ENCODE assay signal across 20 cellular contexts in genomic region chr20:19510626-19511025, GRCh38.
DNase-seq lines count a peak whose midpoint lies in the region; ATAC-seq and TF ChIP-seq lines count a peak whose summit lies in the region.
"Had no signal": no experiment of that assay in that cellular context is flagged by ENCODE, and none has a peak within 500 bp of the region (broad histone marks: within the 10 kb centered on the region; RNA-seq: fewer than 3 reads in every experiment).

No MANE protein-coding gene starts in this region.

- no peaks in the 10 kb centered on the region for H3K36me3 ChIP-seq in neuronal stem cell (replicated peaks in 1 of 2; ENCODE audit: control insufficient read depth in 2 of 2, insufficient read depth in 2 of 2, low read length in 2 of 2)
- H3K36me3 ChIP-seq: BE2C; BLaER1 treated with 17β-estradiol and CSF1 and Interleukin-3, amounts not matched to agents 10 nM and 100 nM had no signal

- no peak overlapping the region for H2AFZ ChIP-seq in neuronal stem cell (ENCODE audit: low read length)
- H2AFZ ChIP-seq: GM23248 had no signal

- H3K9ac ChIP-seq in neuronal stem cell (ENCODE audit: low read depth, low read length, poor library complexity) = no peak overlapping the region
- H3K9ac ChIP-seq: BLaER1 treated with 17β-estradiol and CSF1 and Interleukin-3, amounts not matched to agents 10 nM and 100 nM; GM23248 had no signal

- no peak for TF ChIP-seq POLR2A in erythroblast (IDR thresholded peaks at IDR 0.05; ENCODE audit: low read length)

- no peak overlapping the region for H3K4ac ChIP-seq in neuronal stem cell (ENCODE audit: low read length)

- no peaks in the 10 kb centered on the region for H3K9me3 Mint-ChIP-seq in activated naive CD8-positive, alpha-beta T cell treated with anti-CD3 and anti-CD28 coated beads, Interleukin-2, amount 50 U/mL, for 24 hours
- H3K9me3 Mint-ChIP-seq: CD4-positive, alpha-beta T cell had no signal

- intact Hi-C loops in sciatic nerve (cut with DNase I) = no loop called here

- H3K4me2 ChIP-seq in neuronal stem cell (ENCODE audit: insufficient read depth, low read length, poor library complexity, severe bottlenecking) = no peak overlapping the region
- H3K4me2 ChIP-seq: A549; BLaER1 treated with 17β-estradiol and CSF1 and Interleukin-3, amounts not matched to agents 10 nM and 100 nM had no signal

- H2BK12ac ChIP-seq in neuronal stem cell (ENCODE audit: low read length) = no peak overlapping the region

- peak overlapping the region; percentile 5 for H2BK15ac ChIP-seq in neuronal stem cell (ENCODE audit: low read length)

- DNase-seq in HUDEP-2 (lab: John Stamatoyannopoulos, UW; ENCODE audit: unreplicated experiment in 76 of 76) = peak in 45 of 76 experiments; percentile 1 to 71 (median 24)
- peak; percentile 85 to 95 for DNase-seq in erythroblast (lab: John Stamatoyannopoulos, UW)
- DNase-seq in neuronal stem cell (ENCODE audit: low spot score) = no peak
- no peak for DNase-seq in activated naive CD8-positive, alpha-beta T cell treated with anti-CD3 and anti-CD28 coated beads, Interleukin-2, amount 50 U/mL, for 24 hours
- no peak for DNase-seq in sciatic nerve (ENCODE audit: low spot score)
- DNase-seq: 8988T; ACHN; AML-193; BE2C; Caco-2; CD4-positive, alpha-beta T cell; DMS153; DND-41; GM23248; H7; HCEC 1CT had no signal

- ATAC-seq in activated naive CD8-positive, alpha-beta T cell treated with anti-CD3 and anti-CD28 coated beads, Interleukin-2, amount 50 U/mL, for 24 hours = no peak
- no peak for ATAC-seq in sciatic nerve
- ATAC-seq in HG03135 (IDR thresholded peaks at IDR 0.05; ENCODE audit: unreplicated experiment) = no peak
- ATAC-seq: A549 had no signal

- WGBS in neuronal stem cell (ENCODE audit: extremely low coverage in 2 of 2, insufficient read length in 2 of 2, insufficient replicate concordance in 1 of 2), 2 donors = no CpG with 5 or more reads among the region's 2 CpGs

- no peaks in the 10 kb centered on the region for H3K27me3 Mint-ChIP-seq in activated naive CD8-positive, alpha-beta T cell treated with anti-CD3 and anti-CD28 coated beads, Interleukin-2, amount 50 U/mL, for 24 hours
- H3K27me3 Mint-ChIP-seq: CD4-positive, alpha-beta T cell had no signal

- H2BK120ac ChIP-seq in neuronal stem cell (ENCODE audit: low read depth, low read length) = no peak overlapping the region

- no peak overlapping the region for H4K91ac ChIP-seq in neuronal stem cell (ENCODE audit: low read depth, low read length, poor library complexity)

- peaks cover 0 to 3% of the 10 kb centered on the region in 2 donors for H3K9me3 ChIP-seq in neuronal stem cell (replicated peaks in 1 of 2; ENCODE audit: control insufficient read depth in 2 of 2, insufficient read depth in 1 of 2, low read depth in 1 of 2, low read length in 2 of 2)
- H3K9me3 ChIP-seq: A549; BE2C; BLaER1 treated with 17β-estradiol and CSF1 and Interleukin-3, amounts not matched to agents 10 nM and 100 nM; Caco-2 had no signal

- H3K4me3 ChIP-seq in neuronal stem cell (ENCODE audit: low read length in 2 of 2) = no peak overlapping the region
- H3K4me3 ChIP-seq: A549; BLaER1 treated with 17β-estradiol and CSF1 and Interleukin-3, amounts not matched to agents 10 nM and 100 nM; GM23248 had no signal

- H3K27ac ChIP-seq in neuronal stem cell (replicated peaks; ENCODE audit: low read length) = no peak overlapping the region
- H3K27ac ChIP-seq: A549; BLaER1 treated with 17β-estradiol and CSF1 and Interleukin-3, amounts not matched to agents 10 nM and 100 nM; GM23248 had no signal

- no peaks in the 10 kb centered on the region for H3K27me3 ChIP-seq in neuronal stem cell (ENCODE audit: control insufficient read depth in 3 of 3, insufficient read depth in 3 of 3, low read depth in 1 of 3, low read length in 3 of 3)
- H3K27me3 ChIP-seq: BE2C; BLaER1 treated with 17β-estradiol and CSF1 and Interleukin-3, amounts not matched to agents 10 nM and 100 nM had no signal

- no peak overlapping the region for H3K14ac ChIP-seq in neuronal stem cell (ENCODE audit: low read length)

- no peak overlapping the region for H3K23ac ChIP-seq in neuronal stem cell (ENCODE audit: low read depth, low read length, poor library complexity)

- H3K79me1 ChIP-seq in neuronal stem cell (ENCODE audit: low read depth, low read length) = no peaks in the 10 kb centered on the region

- H3K4me1 Mint-ChIP-seq in activated naive CD8-positive, alpha-beta T cell treated with anti-CD3 and anti-CD28 coated beads, Interleukin-2, amount 50 U/mL, for 24 hours = no peaks in the 10 kb centered on the region
- H3K4me1 Mint-ChIP-seq: CD14-positive monocyte had no signal

- H4K8ac ChIP-seq in neuronal stem cell (ENCODE audit: low read depth, low read length) = no peak overlapping the region

- no peak overlapping the region for H2AK5ac ChIP-seq in neuronal stem cell (ENCODE audit: low read depth, low read length)

- no peak overlapping the region for H2BK5ac ChIP-seq in neuronal stem cell (ENCODE audit: low read length)

- no peak overlapping the region for H3K4me3 Mint-ChIP-seq in activated naive CD8-positive, alpha-beta T cell treated with anti-CD3 and anti-CD28 coated beads, Interleukin-2, amount 50 U/mL, for 24 hours
- H3K4me3 Mint-ChIP-seq: CD14-positive monocyte; CD4-positive, alpha-beta T cell had no signal

- peak overlapping the region; percentile 24 for H3K18ac ChIP-seq in neuronal stem cell (ENCODE audit: low read length)

- H3K4me1 ChIP-seq in neuronal stem cell (ENCODE audit: control insufficient read depth in 2 of 2, insufficient read depth in 1 of 2, low read depth in 1 of 2, low read length in 2 of 2) = peaks cover 8 to 16% of the 10 kb centered on the region in 2 donors
- H3K4me1 ChIP-seq: A549, BE2C, Caco-2 had no signal

- no peaks in the 10 kb centered on the region for H3K36me3 Mint-ChIP-seq in activated naive CD8-positive, alpha-beta T cell treated with anti-CD3 and anti-CD28 coated beads, Interleukin-2, amount 50 U/mL, for 24 hours (ENCODE audit: low read depth)
- H3K36me3 Mint-ChIP-seq: CD14-positive monocyte had no signal

- H3K27ac Mint-ChIP-seq in activated naive CD8-positive, alpha-beta T cell treated with anti-CD3 and anti-CD28 coated beads, Interleukin-2, amount 50 U/mL, for 24 hours = no peak overlapping the region
- H3K27ac Mint-ChIP-seq: CD14-positive monocyte; CD4-positive, alpha-beta T cell had no signal

Comparison
In these comparisons a context has a peak if more than half of its experiments do, and no peak if none do; other contexts are left out.
1. DNase-seq: peak in HUDEP-2 (45 of 76) and erythroblast (2 of 2); none in neuronal stem cell (single experiment), activated naive CD8-positive, alpha-beta T cell treated with anti-CD3 and anti-CD28 coated beads, Interleukin-2, amount 50 U/mL, for 24 hours (single experiment) and sciatic nerve (single experiment).